Comparison of ENCODE assay signal across 27 cellular contexts in genomic region chr2:73890301-73891092, GRCh38. TPM values are rescaled to one million over a fixed set of nuclear protein-coding genes. Genes with fewer than 3 reads are reported as not detected.
DNase-seq lines count a peak whose midpoint lies in the region; ATAC-seq, FAIRE-seq and TF ChIP-seq lines count a peak whose summit lies in the region.
"Had no signal": no experiment of that assay in that cellular context is flagged by ENCODE, and none has a peak within 500 bp of the region (broad histone marks: within the 10 kb centered on the region; RNA-seq: fewer than 3 reads in every experiment).

No MANE protein-coding gene starts in this region.

- intact Hi-C loops in naive thymus-derived CD4-positive, alpha-beta T cell (cut with micrococcal nuclease) = no loop called here

- no peak for FAIRE-seq in GM12891 (lab: Jason Lieb, UNC)

- H3K36me3 Mint-ChIP-seq in HFFc6 (ENCODE audit: low read depth) (no peaks in the 10 kb centered on the region), chondrocyte (ENCODE audit: low read depth) (peaks cover 6% of the 10 kb centered on the region)
- H3K36me3 Mint-ChIP-seq in naive thymus-derived CD4-positive, alpha-beta T cell = peaks cover 0 to 3% (median 0%) of the 10 kb centered on the region in 5 donors
- H3K36me3 Mint-ChIP-seq: activated naive CD8-positive, alpha-beta T cell; CD4-positive, CD25-positive, alpha-beta regulatory T cell had no signal

- DNase-seq in AG10803 (ENCODE audit: low read depth) (peak; percentile 5), HFFc6 (peak; percentile 9), coronary artery (ENCODE audit: low spot score) (no peak), pons (ENCODE audit: low spot score) (peak; percentile 72), NCI-H69 (lab: John Stamatoyannopoulos, UW) (no peak), chondrocyte (ENCODE audit: low spot score) (no peak), GM12891 (ENCODE audit: insufficient read length, low spot score) (no peak)
- DNase-seq in naive thymus-derived CD4-positive, alpha-beta T cell = no peak
- DNase-seq: ACHN; activated B cell treated with CpG ODN at 0.5 μM for 24 hours; brain microvascular endothelial cell; CD4-positive, CD25-positive, alpha-beta regulatory T cell; gastrocnemius medialis; mesendoderm; MG63; NCI-H1436; NCI-H2171 treated with DMSO at 0.1 percent for 48 hours; NCI-H748 treated with DMSO at 0.1 percent for 48 hours; nephron progenitor cell; psoas muscle; SJCRH30; spleen; stimulated activated CD4-positive, alpha-beta T cell treated with anti-CD3 and anti-CD28 coated beads, Interleukin-4, amount 100 ng/mL, for 4 hours had no signal

- no peak for TF ChIP-seq POLR2A in GM12891 (IDR thresholded peaks at IDR 0.05; ENCODE audit: low read depth, low read length)

- CTCF ChIA-PET in naive thymus-derived CD4-positive, alpha-beta T cell (lab: Charles Lee) = no interaction called here

- no peaks in the 10 kb centered on the region for H3K4me1 ChIP-seq in naive thymus-derived CD4-positive, alpha-beta T cell (ENCODE audit: control insufficient read depth in 2 of 2, insufficient read depth in 2 of 2, low read length in 2 of 2)
- H3K4me1 ChIP-seq: gastrocnemius medialis, psoas muscle, SJCRH30, spleen had no signal

- H3K4me1 Mint-ChIP-seq in HFFc6 (ENCODE audit: low read depth) (peaks cover 17% of the 10 kb centered on the region), chondrocyte (ENCODE audit: low read depth) (peaks cover 51% of the 10 kb centered on the region)
- peaks cover 15 to 38% (median 30%) of the 10 kb centered on the region in 7 donors for H3K4me1 Mint-ChIP-seq in naive thymus-derived CD4-positive, alpha-beta T cell
- H3K4me1 Mint-ChIP-seq: activated B cell treated with CpG ODN at 0.5 μM for 24 hours, nephron progenitor cell had no signal

- no peaks in the 10 kb centered on the region for H3K36me3 ChIP-seq in naive thymus-derived CD4-positive, alpha-beta T cell (ENCODE audit: control insufficient read depth in 2 of 3, insufficient read depth in 3 of 3, low read length in 3 of 3)
- H3K36me3 ChIP-seq: brain microvascular endothelial cell, gastrocnemius medialis, MG63, SJCRH30, spleen had no signal

- H3K4me3 Mint-ChIP-seq in HFFc6 (no peak overlapping the region), chondrocyte (ENCODE audit: unreplicated experiment) (no peak overlapping the region)
- H3K4me3 Mint-ChIP-seq in naive thymus-derived CD4-positive, alpha-beta T cell = no peak overlapping the region
- H3K4me3 Mint-ChIP-seq: activated B cell treated with CpG ODN at 0.5 μM for 24 hours; activated naive CD8-positive, alpha-beta T cell; CD4-positive, CD25-positive, alpha-beta regulatory T cell; dendritic cell treated with granulocyte-macrophage colony-stimulating factor and Interleukin-4, amounts not matched to agents 40 ng/mL and 50 ng/mL, for 4 days; nephron progenitor cell had no signal

- no peak overlapping the region for H3K27ac Mint-ChIP-seq in HFFc6
- H3K27ac Mint-ChIP-seq in naive thymus-derived CD4-positive, alpha-beta T cell = no peak overlapping the region
- no peak overlapping the region for H3K27ac Mint-ChIP-seq in chondrocyte (ENCODE audit: unreplicated experiment)
- H3K27ac Mint-ChIP-seq: activated B cell treated with CpG ODN at 0.5 μM for 24 hours; activated naive CD8-positive, alpha-beta T cell; dendritic cell treated with granulocyte-macrophage colony-stimulating factor and Interleukin-4, amounts not matched to agents 40 ng/mL and 50 ng/mL, for 4 days; nephron progenitor cell had no signal

- peak overlapping the region; percentile 86 to 88 for H3K27ac ChIP-seq in coronary artery
- no peak overlapping the region for H3K27ac ChIP-seq in naive thymus-derived CD4-positive, alpha-beta T cell (ENCODE audit: low read depth, low read length)
- H3K27ac ChIP-seq: brain microvascular endothelial cell, gastrocnemius medialis, psoas muscle, SJCRH30, spleen had no signal

- H3K27me3 ChIP-seq in naive thymus-derived CD4-positive, alpha-beta T cell (ENCODE audit: control insufficient read depth in 2 of 2, insufficient read depth in 2 of 2, low read length in 2 of 2) = no peaks in the 10 kb centered on the region
- H3K27me3 ChIP-seq: brain microvascular endothelial cell, gastrocnemius medialis, MG63, spleen had no signal

- H3K9me3 Mint-ChIP-seq in HFFc6 (no peaks in the 10 kb centered on the region), chondrocyte (ENCODE audit: low read depth) (no peaks in the 10 kb centered on the region)
- peaks cover 0 to 4% (median 0%) of the 10 kb centered on the region in 11 donors for H3K9me3 Mint-ChIP-seq in naive thymus-derived CD4-positive, alpha-beta T cell
- H3K9me3 Mint-ChIP-seq: activated B cell treated with CpG ODN at 0.5 μM for 24 hours; dendritic cell treated with granulocyte-macrophage colony-stimulating factor and Interleukin-4, amounts not matched to agents 40 ng/mL and 50 ng/mL, for 4 days; nephron progenitor cell had no signal

- TF ChIP-seq CTCF in AG10803 (conservative IDR thresholded peaks at IDR 0.05; ENCODE audit: low read length) (no peak), HFFc6 (IDR thresholded peaks at IDR 0.05) (no peak), coronary artery (IDR thresholded peaks at IDR 0.05) (no peak), chondrocyte (IDR thresholded peaks at IDR 0.05) (no peak)

- H3K27me3 Mint-ChIP-seq in HFFc6 (ENCODE audit: insufficient read depth) (peaks cover 44% of the 10 kb centered on the region), chondrocyte (ENCODE audit: low read depth) (no peaks in the 10 kb centered on the region)
- no peaks in the 10 kb centered on the region for H3K27me3 Mint-ChIP-seq in naive thymus-derived CD4-positive, alpha-beta T cell
- H3K27me3 Mint-ChIP-seq: activated naive CD8-positive, alpha-beta T cell had no signal

- POLR2A ChIA-PET in naive thymus-derived CD4-positive, alpha-beta T cell (lab: Charles Lee) = no interaction called here

- H3K9me3 ChIP-seq in naive thymus-derived CD4-positive, alpha-beta T cell (ENCODE audit: control insufficient read depth in 2 of 3, low read length in 3 of 3) = no peaks in the 10 kb centered on the region
- H3K9me3 ChIP-seq: gastrocnemius medialis, MG63, psoas muscle, SJCRH30, spleen had no signal

- H3K4me3 ChIP-seq in AG10803 (ENCODE audit: low read length) = no peak overlapping the region
- no peak overlapping the region for H3K4me3 ChIP-seq in coronary artery
- no peak overlapping the region for H3K4me3 ChIP-seq in naive thymus-derived CD4-positive, alpha-beta T cell (ENCODE audit: low read length)
- H3K4me3 ChIP-seq: gastrocnemius medialis, MG63, psoas muscle, SJCRH30, spleen had no signal

- no peak for ATAC-seq in naive thymus-derived CD4-positive, alpha-beta T cell
- ATAC-seq: gastrocnemius medialis, psoas muscle had no signal

TF ChIP-seq in GM12891, 5 proteins besides CTCF, POLR2A, EP300 and RAD21:
- TF ChIP-seq PAX5 (IDR thresholded peaks at IDR 0.05; ENCODE audit: insufficient read depth, low read length, severe bottlenecking) (no peak), TAF1 (IDR thresholded peaks at IDR 0.05; ENCODE audit: low read depth, low read length) (no peak), POU2F2 (IDR thresholded peaks at IDR 0.05; ENCODE audit: low read depth, low read length) (no peak), POLR2AphosphoS5 (IDR thresholded peaks at IDR 0.05; ENCODE audit: low read depth, low read length) (no peak), SPI1 (IDR thresholded peaks at IDR 0.05; ENCODE audit: low read depth, low read length) (no peak)

RNA-seq across cellular contexts. Expression of gene ACTG2, which starts 2.3 kb away (rescaled TPM):
- total RNA-seq in HFFc6 (2021; fragmentation: NEBNext Ultra II Directional; extraction: Animal tissue kit (Norgen Biotek cat#: 25700)) = 1 to 10 TPM in 4 of 6 experiments, under 1 TPM in 2; 0.17 to 2.3 (median 2.1) TPM
- total RNA-seq in naive thymus-derived CD4-positive, alpha-beta T cell = not detected
- not detected for polyA plus RNA-seq in naive thymus-derived CD4-positive, alpha-beta T cell
- total RNA-seq in chondrocyte = 173 to 1,480 TPM (median 1,439 TPM) in 3 replicates
- not detected for polyA plus RNA-seq in GM12891 (2012; ENCODE audit: low read depth, missing spikeins)
- total RNA-seq: activated B cell treated with CpG ODN at 0.5 μM for 24 hours; H4; T-helper 2 cell treated with Interferon-gamma antibody and Interleukin-4, amounts not matched to agents 100 ng/mL and 5 ng/mL, for 36 hours had no signal

RNA-seq across cellular contexts. Expression of gene DGUOK, which starts 36.2 kb away (rescaled TPM):
- total RNA-seq in HFFc6 (2021; fragmentation: NEBNext Ultra II Directional; extraction: Animal tissue kit (Norgen Biotek cat#: 25700)) = 10 to 100 TPM; 63.2 to 73.3 (median 69.3) TPM
- 10 to 100 TPM; 43.1 to 73.9 (median 65.8) TPM for total RNA-seq in naive thymus-derived CD4-positive, alpha-beta T cell
- polyA plus RNA-seq in naive thymus-derived CD4-positive, alpha-beta T cell = 100 to 1,000 TPM; 207 to 220 TPM
- 58.1 to 60.8 TPM (median 58.9 TPM) in 3 replicates for total RNA-seq in chondrocyte
- polyA plus RNA-seq in GM12891 (2012; ENCODE audit: low read depth, missing spikeins) = 110 TPM

Comparison
In these comparisons a context has a peak if more than half of its experiments do, and no peak if none do; other contexts are left out.
1. DNase-seq: peak in AG10803 (single experiment), HFFc6 (single experiment) and pons (single experiment); none in coronary artery (single experiment), NCI-H69 (single experiment), naive thymus-derived CD4-positive, alpha-beta T cell (0 of 9), chondrocyte (single experiment) and GM12891 (single experiment).
2. RNA of gene ACTG2, which starts 2.3 kb away (total RNA-seq): 173 to 1,480 TPM in chondrocyte; 0.17 to 2.3 TPM in HFFc6 and not detected in naive thymus-derived CD4-positive, alpha-beta T cell; every median in the first group is over 10 times any median in the second.